In the genomic region with DNA sequence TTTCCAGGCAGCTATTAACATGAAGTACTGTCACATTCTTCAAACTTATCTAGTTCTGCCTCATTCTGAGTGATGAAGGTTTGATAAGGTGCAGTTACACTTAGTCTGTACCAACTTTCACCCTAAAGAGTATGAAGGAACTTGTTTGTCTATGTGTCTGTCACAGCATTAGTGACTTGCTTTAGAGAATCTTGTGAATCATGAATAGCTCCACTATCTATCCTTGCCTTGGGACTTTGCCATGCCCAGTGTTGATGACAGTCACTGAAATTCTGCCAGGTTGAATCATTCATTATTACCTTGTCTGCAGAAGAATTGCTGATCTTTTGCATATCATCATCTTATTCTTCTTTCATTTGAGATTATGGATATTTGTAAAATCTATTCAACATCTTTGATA, we compare ENCODE assay signal across 34 cellular contexts. TPM values are rescaled to one million over a fixed set of nuclear protein-coding genes. Genes with fewer than 3 reads are reported as not detected.
"Had no signal": no experiment of that assay in that cellular context is flagged by ENCODE, and none has a peak within 500 bp of the region (broad histone marks: within the 10 kb centered on the region; RNA-seq: fewer than 3 reads in every experiment).

No MANE protein-coding gene starts in this region.

- H3K9me3 Mint-ChIP-seq: activated CD4-positive, alpha-beta T cell treated with anti-CD3 and anti-CD28 coated beads, Interleukin-2, amount 10 ng/mL, durations not matched to agents 7 days and 5 days; activated T-cell treated with anti-CD3 and anti-CD28 coated beads, Interleukin-2, amount 50 U/mL, for 24 hours; activated T-helper 2 cell treated with anti-CD3 and anti-CD28 coated beads, Interferon-gamma antibody, Interleukin-2, Interleukin-4, amounts not matched to agents 10 μg/mL and 5 μg/mL and 100 μg/mL, durations not matched to agents 14 hours and 24 hours and 36 hours; brain; T-helper 1 cell treated with Interleukin-12 subunit alpha and Interleukin-12 subunit beta and Interleukin-4 antibody, amounts not matched to agents 30 μg/mL and 1 μg/mL, for 36 hours; T-helper 2 cell treated with Interferon-gamma antibody and Interleukin-4, amounts not matched to agents 5 μg/mL and 100 μg/mL, for 36 hours; WTC11 had no signal

- H3K4me3 Mint-ChIP-seq: activated CD4-positive, alpha-beta T cell treated with anti-CD3 and anti-CD28 coated beads for 36 hours; activated CD4-positive, alpha-beta T cell treated with anti-CD3 and anti-CD28 coated beads, Interleukin-2, amount 10 ng/mL, durations not matched to agents 7 days and 5 days; activated CD8-positive, alpha-beta T cell treated with anti-CD3 and anti-CD28 coated beads, Interleukin-2, amount 10 ng/mL, durations not matched to agents 7 days and 5 days; activated T-cell treated with anti-CD3 and anti-CD28 coated beads, Interleukin-2, amount 50 U/mL, for 24 hours; brain; T-helper 1 cell treated with Interleukin-12 subunit alpha and Interleukin-12 subunit beta and Interleukin-4 antibody, amounts not matched to agents 30 μg/mL and 1 μg/mL, for 36 hours; T-helper 2 cell treated with Interferon-gamma antibody and Interleukin-4, amounts not matched to agents 5 μg/mL and 100 μg/mL, for 36 hours; WTC11 had no signal

- H3K27me3 Mint-ChIP-seq: brain had no signal

- H3K4me3 ChIP-seq: PC-9, SJSA1 had no signal

- DNase-seq: activated CD4-positive, alpha-beta T cell treated with anti-CD3 and anti-CD28 coated beads for 36 hours; activated CD4-positive, alpha-beta T cell treated with anti-CD3 and anti-CD28 coated beads, Interleukin-2, amount 10 ng/mL, durations not matched to agents 7 days and 5 days; activated CD4-positive, alpha-beta T cell treated with anti-CD3 and anti-CD28 coated beads, Interleukin-2, amount 50 U/mL, for 48 hours; activated CD8-positive, alpha-beta T cell treated with anti-CD3 and anti-CD28 coated beads, Interleukin-2, amount 10 ng/mL, durations not matched to agents 7 days and 5 days; activated gamma-delta T cell; activated naive CD4-positive, alpha-beta T cell treated with Interleukin-2 at 50 U/mL for 16 hours; activated T-cell treated with anti-CD3 and anti-CD28 coated beads, Interleukin-2, amount 50 U/mL, for 24 hours; anterior cingulate cortex; central memory CD4-positive, alpha-beta T cell; NCI-H1092 treated with DMSO at 0.1 percent for 48 hours; NCI-H1417; NCI-H146; NCI-H187; NCI-H2029 treated with DMSO at 0.1 percent for 48 hours; NCI-H2107; NCI-H2171; NCI-H510A; NCI-H526; NCI-H748 treated with DMSO at 0.1 percent for 48 hours; NK-92 treated with Interleukin-12 subunit alpha and Interleukin-12 subunit beta, amount 100 ng/mL, for 24 hours; PC-9; SHP77 treated with DMSO at 0.1 percent for 48 hours; SK-N-SH had no signal

- H3K4me1 Mint-ChIP-seq: activated CD4-positive, alpha-beta T cell treated with anti-CD3 and anti-CD28 coated beads for 36 hours; activated CD4-positive, alpha-beta T cell treated with anti-CD3 and anti-CD28 coated beads, Interleukin-2, amount 10 ng/mL, durations not matched to agents 7 days and 5 days; brain; WTC11 had no signal

- H3K4me1 ChIP-seq: SJSA1 had no signal

- H3K9me3 ChIP-seq: SJSA1, SK-N-SH had no signal

- H3K27ac Mint-ChIP-seq: activated CD4-positive, alpha-beta T cell treated with anti-CD3 and anti-CD28 coated beads for 36 hours; activated CD4-positive, alpha-beta T cell treated with anti-CD3 and anti-CD28 coated beads, Interleukin-2, amount 10 ng/mL, durations not matched to agents 7 days and 5 days; activated CD8-positive, alpha-beta T cell treated with anti-CD3 and anti-CD28 coated beads, Interleukin-2, amount 10 ng/mL, durations not matched to agents 7 days and 5 days; activated naive CD4-positive, alpha-beta T cell treated with anti-CD3 and anti-CD28 coated beads, Interleukin-2, amount 50 U/mL, for 72 hours; activated T-cell treated with anti-CD3 and anti-CD28 coated beads, Interleukin-2, amount 50 U/mL, for 24 hours; activated T-helper 2 cell treated with anti-CD3 and anti-CD28 coated beads, Interferon-gamma antibody, Interleukin-2, Interleukin-4, amounts not matched to agents 10 μg/mL and 5 μg/mL and 100 μg/mL, durations not matched to agents 14 hours and 24 hours and 36 hours; brain; T-helper 1 cell treated with Interleukin-12 subunit alpha and Interleukin-12 subunit beta and Interleukin-4 antibody, amounts not matched to agents 30 μg/mL and 1 μg/mL, for 36 hours; T-helper 2 cell treated with Interferon-gamma antibody and Interleukin-4, amounts not matched to agents 5 μg/mL and 100 μg/mL, for 36 hours; WTC11 had no signal

- H3K27ac ChIP-seq: KMS-11, PC-9, SJSA1 had no signal

- H3K36me3 Mint-ChIP-seq: activated naive CD4-positive, alpha-beta T cell treated with anti-CD3 and anti-CD28 coated beads, Interleukin-2, amount 50 U/mL, for 72 hours; brain; WTC11 had no signal

- H3K36me3 ChIP-seq: SJSA1 had no signal

- H3K27me3 ChIP-seq: SJSA1 had no signal

- ATAC-seq: activated CD4-positive, alpha-beta T cell treated with anti-CD3 and anti-CD28 coated beads for 36 hours; activated CD4-positive, CD25-positive, alpha-beta regulatory T cell treated with anti-CD3 and anti-CD28 coated beads, Interleukin-2, amount 50 U/mL, for 24 hours; activated CD8-positive, alpha-beta T cell treated with anti-CD3 and anti-CD28 coated beads, Interleukin-2, amount 10 ng/mL, durations not matched to agents 7 days and 5 days; activated naive CD4-positive, alpha-beta T cell treated with anti-CD3 and anti-CD28 coated beads, Interleukin-2, amount 50 U/mL, for 72 hours; WTC11 had no signal

RNA-seq across cellular contexts. Expression of a gene that starts 50.9 kb away (rescaled TPM):
- total RNA-seq: activated CD4-positive, alpha-beta T cell treated with anti-CD3 and anti-CD28 coated beads for 36 hours; activated CD4-positive, alpha-beta T cell treated with anti-CD3 and anti-CD28 coated beads, Interleukin-2, amount 10 ng/mL, durations not matched to agents 7 days and 5 days; activated CD8-positive, alpha-beta T cell treated with anti-CD3 and anti-CD28 coated beads, Interleukin-2, amount 10 ng/mL, durations not matched to agents 7 days and 5 days; activated naive CD4-positive, alpha-beta T cell treated with anti-CD3 and anti-CD28 coated beads, Interleukin-2, amount 50 U/mL, for 72 hours; activated T-helper 2 cell treated with anti-CD3 and anti-CD28 coated beads, Interferon-gamma antibody, Interleukin-2, Interleukin-4, amounts not matched to agents 10 μg/mL and 5 μg/mL and 100 μg/mL, durations not matched to agents 14 hours and 24 hours and 36 hours; bronchial epithelial cell; LHCN-M2; PC-9; SJSA1 had no signal
- polyA plus RNA-seq: SK-N-SH had no signal
